ENCODE assay signal across 15 cellular contexts in the genomic region with DNA sequence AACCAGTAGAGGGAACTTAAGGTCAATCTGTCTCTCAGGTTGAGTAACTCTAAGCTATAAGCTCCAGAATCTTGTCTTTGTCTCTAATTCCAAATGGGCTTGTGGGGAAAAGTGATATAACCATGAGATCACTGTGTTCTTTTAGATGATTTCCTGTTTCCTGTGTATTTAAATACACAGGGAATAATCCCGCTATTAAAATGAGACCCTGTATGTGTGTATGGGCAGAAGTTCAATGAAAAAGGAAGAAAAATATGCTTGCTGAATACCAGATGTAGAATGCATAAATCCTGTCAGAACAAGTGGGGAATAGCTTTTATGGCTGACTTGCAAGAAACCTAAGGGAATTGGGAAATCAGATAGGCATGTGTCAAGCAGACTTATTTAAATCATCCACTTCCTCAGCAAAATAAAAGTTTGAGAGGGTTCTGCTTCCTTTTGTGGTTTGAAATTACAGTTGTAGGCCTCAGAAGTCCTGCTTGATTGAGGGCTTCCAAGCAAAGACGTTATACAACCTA.
DNase-seq lines count a peak whose midpoint lies in the region; ATAC-seq and TF ChIP-seq lines count a peak whose summit lies in the region.
"Had no signal": no experiment of that assay in that cellular context is flagged by ENCODE, and none has a peak within 500 bp of the region (broad histone marks: within the 10 kb centered on the region; RNA-seq: fewer than 3 reads in every experiment).

No MANE protein-coding gene starts in this region.

- no peak overlapping the region for H3K4me2 ChIP-seq in GM23338

- WGBS in esophagus squamous epithelium, 2 donors: 31 to 34% methylated on average over 2 of the region's 2 CpGs
- WGBS in prostate gland: 34% methylated on average over 2 of the region's 2 CpGs

- H3K27me3 ChIP-seq in esophagus squamous epithelium: no peaks in the 10 kb centered on the region
- no peaks in the 10 kb centered on the region for H3K27me3 ChIP-seq in prostate gland (replicated peaks; ENCODE audit: insufficient read depth)
- H3K27me3 ChIP-seq in GM23338 (ENCODE audit: insufficient read depth): no peaks in the 10 kb centered on the region

- H3K4me3 Mint-ChIP-seq in GM23338: no peak overlapping the region
- H3K4me3 Mint-ChIP-seq: H9 had no signal

- H3K4me1 ChIP-seq in esophagus squamous epithelium (peaks cover 0 to 4% (median 0%) of the 10 kb centered on the region in 3 donors), prostate gland (replicated peaks) (no peaks in the 10 kb centered on the region), GM23338 (ENCODE audit: insufficient read depth) (no peaks in the 10 kb centered on the region)

- no peaks in the 10 kb centered on the region for H3K9me3 Mint-ChIP-seq in GM23338
- H3K9me3 Mint-ChIP-seq: H9 had no signal

- ATAC-seq in HG02588 (IDR thresholded peaks at IDR 0.05; ENCODE audit: unreplicated experiment) (no peak), GM23338 (no peak)

- H3K36me3 Mint-ChIP-seq in GM23338 (ENCODE audit: low read depth): no peaks in the 10 kb centered on the region

- TF ChIP-seq POLR2A in esophagus squamous epithelium (IDR thresholded peaks at IDR 0.05) (no peak), prostate gland (IDR thresholded peaks at IDR 0.05) (no peak)

- no peaks in the 10 kb centered on the region for H4K20me1 ChIP-seq in GM23338 (replicated peaks; ENCODE audit: insufficient read depth)

- H3K27me3 Mint-ChIP-seq in GM23338 (ENCODE audit: insufficient read depth, low read depth, poor library complexity): peaks cover 3% of the 10 kb centered on the region

- H2AFZ ChIP-seq in GM23338: no peak overlapping the region

- H3K27ac Mint-ChIP-seq in GM23338: no peak overlapping the region
- H3K27ac Mint-ChIP-seq: H9 had no signal

- H3K79me2 ChIP-seq in GM23338 (replicated peaks; ENCODE audit: insufficient read depth): no peaks in the 10 kb centered on the region

- intact Hi-C loops in esophagus squamous epithelium (cut with DNase I) (no loop called here), prostate gland (cut with DNase I) (no loop called here)

- H3K4me3 ChIP-seq in esophagus squamous epithelium: no peak overlapping the region
- no peak overlapping the region for H3K4me3 ChIP-seq in prostate gland
- H3K4me3 ChIP-seq in GM23338: no peak overlapping the region
- H3K4me3 ChIP-seq: skin epidermis had no signal

- peak; percentile 67 for DNase-seq in EH (ENCODE audit: low read depth)
- peak; percentile 86 for DNase-seq in NOMO-1 treated with DMSO at 0.1 percent for 48 hours (lab: John Stamatoyannopoulos, UW; ENCODE audit: unreplicated experiment)
- DNase-seq in esophagus squamous epithelium (lab: John Stamatoyannopoulos, UW): no peak
- peak; percentile 34 for DNase-seq in non-pigmented ciliary epithelial cell (ENCODE audit: low read depth)
- DNase-seq in medulla oblongata (ENCODE audit: extremely low spot score): no peak
- no peak for DNase-seq in prostate gland (ENCODE audit: low spot score)
- no peak for DNase-seq in GM23338 (ENCODE audit: low spot score)
- DNase-seq: activated CD4-positive, CD25-positive, alpha-beta regulatory T cell treated with anti-CD3 and anti-CD28 coated beads, Interleukin-2, amount 50 U/mL, for 72 hours; activated T-cell treated with anti-CD3 and anti-CD28 coated beads, Interleukin-2, amount 50 U/mL, for 48 hours; caudate nucleus; H9; midbrain; NCI-H2171 treated with DMSO at 0.1 percent for 48 hours had no signal

- H3F3A ChIP-seq in GM23338 (replicated peaks; ENCODE audit: low read depth): no peaks in the 10 kb centered on the region

- H3K36me3 ChIP-seq in esophagus squamous epithelium: no peaks in the 10 kb centered on the region
- no peaks in the 10 kb centered on the region for H3K36me3 ChIP-seq in prostate gland
- no peaks in the 10 kb centered on the region for H3K36me3 ChIP-seq in GM23338 (ENCODE audit: insufficient read depth)

- no peaks in the 10 kb centered on the region for H3K4me1 Mint-ChIP-seq in GM23338
- H3K4me1 Mint-ChIP-seq: H9 had no signal

- no peaks in the 10 kb centered on the region for H3K9me2 ChIP-seq in GM23338 (ENCODE audit: insufficient read depth)

- TF ChIP-seq CTCF in esophagus squamous epithelium (IDR thresholded peaks at IDR 0.05) (no peak), prostate gland (IDR thresholded peaks at IDR 0.05) (no peak), GM23338 (conservative IDR thresholded peaks at IDR 0.05; ENCODE audit: low read depth in 2 of 2) (no peak)

- peak overlapping the region in 3 of 4 donors; percentile 1 to 37 (median 13) for H3K27ac ChIP-seq in esophagus squamous epithelium
- no peak overlapping the region for H3K27ac ChIP-seq in prostate gland
- no peak overlapping the region for H3K27ac ChIP-seq in GM23338 (ENCODE audit: low read depth)

- H3K9me3 ChIP-seq in esophagus squamous epithelium: no peaks in the 10 kb centered on the region
- H3K9me3 ChIP-seq in prostate gland: no peaks in the 10 kb centered on the region

TF ChIP-seq in GM23338, 12 proteins besides CTCF, POLR2A, EP300 and RAD21 (continues in another document):
- TF ChIP-seq, protein P1, sequence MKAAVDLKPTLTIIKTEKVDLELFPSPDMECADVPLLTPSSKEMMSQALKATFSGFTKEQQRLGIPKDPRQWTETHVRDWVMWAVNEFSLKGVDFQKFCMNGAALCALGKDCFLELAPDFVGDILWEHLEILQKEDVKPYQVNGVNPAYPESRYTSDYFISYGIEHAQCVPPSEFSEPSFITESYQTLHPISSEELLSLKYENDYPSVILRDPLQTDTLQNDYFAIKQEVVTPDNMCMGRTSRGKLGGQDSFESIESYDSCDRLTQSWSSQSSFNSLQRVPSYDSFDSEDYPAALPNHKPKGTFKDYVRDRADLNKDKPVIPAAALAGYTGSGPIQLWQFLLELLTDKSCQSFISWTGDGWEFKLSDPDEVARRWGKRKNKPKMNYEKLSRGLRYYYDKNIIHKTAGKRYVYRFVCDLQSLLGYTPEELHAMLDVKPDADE (IDR thresholded peaks at IDR 0.05): no peak
- TF ChIP-seq ZNF331 (CRISPR knock-in tag; IDR thresholded peaks at IDR 0.05; ENCODE audit: low read depth): no peak
- no peak for TF ChIP-seq STAT1 (IDR thresholded peaks at IDR 0.05; ENCODE audit: unreplicated experiment)
- TF ChIP-seq, protein P2, sequence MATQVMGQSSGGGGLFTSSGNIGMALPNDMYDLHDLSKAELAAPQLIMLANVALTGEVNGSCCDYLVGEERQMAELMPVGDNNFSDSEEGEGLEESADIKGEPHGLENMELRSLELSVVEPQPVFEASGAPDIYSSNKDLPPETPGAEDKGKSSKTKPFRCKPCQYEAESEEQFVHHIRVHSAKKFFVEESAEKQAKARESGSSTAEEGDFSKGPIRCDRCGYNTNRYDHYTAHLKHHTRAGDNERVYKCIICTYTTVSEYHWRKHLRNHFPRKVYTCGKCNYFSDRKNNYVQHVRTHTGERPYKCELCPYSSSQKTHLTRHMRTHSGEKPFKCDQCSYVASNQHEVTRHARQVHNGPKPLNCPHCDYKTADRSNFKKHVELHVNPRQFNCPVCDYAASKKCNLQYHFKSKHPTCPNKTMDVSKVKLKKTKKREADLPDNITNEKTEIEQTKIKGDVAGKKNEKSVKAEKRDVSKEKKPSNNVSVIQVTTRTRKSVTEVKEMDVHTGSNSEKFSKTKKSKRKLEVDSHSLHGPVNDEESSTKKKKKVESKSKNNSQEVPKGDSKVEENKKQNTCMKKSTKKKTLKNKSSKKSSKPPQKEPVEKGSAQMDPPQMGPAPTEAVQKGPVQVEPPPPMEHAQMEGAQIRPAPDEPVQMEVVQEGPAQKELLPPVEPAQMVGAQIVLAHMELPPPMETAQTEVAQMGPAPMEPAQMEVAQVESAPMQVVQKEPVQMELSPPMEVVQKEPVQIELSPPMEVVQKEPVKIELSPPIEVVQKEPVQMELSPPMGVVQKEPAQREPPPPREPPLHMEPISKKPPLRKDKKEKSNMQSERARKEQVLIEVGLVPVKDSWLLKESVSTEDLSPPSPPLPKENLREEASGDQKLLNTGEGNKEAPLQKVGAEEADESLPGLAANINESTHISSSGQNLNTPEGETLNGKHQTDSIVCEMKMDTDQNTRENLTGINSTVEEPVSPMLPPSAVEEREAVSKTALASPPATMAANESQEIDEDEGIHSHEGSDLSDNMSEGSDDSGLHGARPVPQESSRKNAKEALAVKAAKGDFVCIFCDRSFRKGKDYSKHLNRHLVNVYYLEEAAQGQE (IDR thresholded peaks at IDR 0.05; ENCODE audit: unreplicated experiment): no peak
- TF ChIP-seq JUNB (IDR thresholded peaks at IDR 0.05; ENCODE audit: unreplicated experiment): no peak
- no peak for TF ChIP-seq ZNF114 (CRISPR knock-in tag; IDR thresholded peaks at IDR 0.05)
- TF ChIP-seq NANOG (IDR thresholded peaks at IDR 0.05; ENCODE audit: borderline replicate concordance): no peak
- TF ChIP-seq CREB1 (CRISPR knock-in tag; IDR thresholded peaks at IDR 0.05; ENCODE audit: low read depth): no peak
- TF ChIP-seq EZH2 (IDR thresholded peaks at IDR 0.05; ENCODE audit: low read depth, unreplicated experiment): no peak

Comparison
In these comparisons a context has a peak if more than half of its experiments do, and no peak if none do; other contexts are left out.
1. DNase-seq: peak in EH (single experiment), NOMO-1 treated with DMSO at 0.1 percent for 48 hours (single experiment) and non-pigmented ciliary epithelial cell (single experiment); none in esophagus squamous epithelium (single experiment), medulla oblongata (single experiment), prostate gland (single experiment) and GM23338 (single experiment).
2. H3K27ac ChIP-seq: peak in esophagus squamous epithelium (3 of 4); none in prostate gland (0 of 2) and GM23338 (single experiment).